ENCODE assay signal across 9 cellular contexts in genomic region chr2:62194558-62195420, GRCh38. TPM values are rescaled to one million over a fixed set of nuclear protein-coding genes. Genes with fewer than 3 reads are reported as not detected.
DNase-seq lines count a peak whose midpoint lies in the region; ATAC-seq, FAIRE-seq and TF ChIP-seq lines count a peak whose summit lies in the region.
"Had no signal": no experiment of that assay in that cellular context is flagged by ENCODE, and none has a peak within 500 bp of the region (broad histone marks: within the 10 kb centered on the region; RNA-seq: fewer than 3 reads in every experiment).

No MANE protein-coding gene starts in this region.

- no peaks in the 10 kb centered on the region for H3K9me2 ChIP-seq in Loucy (replicated peaks; ENCODE audit: low read depth, low read length)

- peak overlapping the region in 4 of 9 donors; percentile 62 to 88 (median 77) for H3K27ac Mint-ChIP-seq in naive thymus-derived CD4-positive, alpha-beta T cell

- H3K9me3 ChIP-seq in Loucy (ENCODE audit: insufficient read depth, low read depth, low read length): no peaks in the 10 kb centered on the region
- no peaks in the 10 kb centered on the region for H3K9me3 ChIP-seq in ectodermal cell (ENCODE audit: control insufficient read depth, low read length)
- no peaks in the 10 kb centered on the region for H3K9me3 ChIP-seq in naive thymus-derived CD4-positive, alpha-beta T cell (ENCODE audit: control insufficient read depth in 2 of 3, low read length in 3 of 3)

- peaks cover 0 to 13% (median 0%) of the 10 kb centered on the region in 5 donors for H3K27me3 Mint-ChIP-seq in naive thymus-derived CD4-positive, alpha-beta T cell

- peaks cover 35% of the 10 kb centered on the region for H3K79me2 ChIP-seq in ACC112 (ENCODE audit: control insufficient read depth, insufficient read depth, low read length, unreplicated experiment)
- H3K79me2 ChIP-seq in Loucy (ENCODE audit: insufficient read depth, low read length): peaks cover 96% of the 10 kb centered on the region

- peaks cover 0 to 2% (median 0%) of the 10 kb centered on the region in 11 donors for H3K9me3 Mint-ChIP-seq in naive thymus-derived CD4-positive, alpha-beta T cell

- H3K9ac ChIP-seq in Loucy (ENCODE audit: low read depth, low read length, poor library complexity, severe bottlenecking): peak overlapping the region; percentile 88

- intact Hi-C loops in naive thymus-derived CD4-positive, alpha-beta T cell (cut with micrococcal nuclease): loop anchor here (1.0 to 10.0 kb wide), 16 partner anchors 38 to 1637 kb away; partner anchors contain the start of genes COMMD1 (in 2 of the 2), CCT4 (in 1 of the 2), EHBP1 (in 1 of the 2) and FAM161A (in 1 of the 2)

- no peak for ATAC-seq in naive thymus-derived CD4-positive, alpha-beta T cell
- ATAC-seq in GM18520 (IDR thresholded peaks at IDR 0.05; ENCODE audit: unreplicated experiment): no peak

- FAIRE-seq in D721Med (lab: Jason Lieb, UNC) (no peak), urothelium cell line (lab: Jason Lieb, UNC) (no peak)

- H3K27ac ChIP-seq in ACC112 (ENCODE audit: low read depth, low read length): no peak overlapping the region
- H3K27ac ChIP-seq in ectodermal cell (ENCODE audit: insufficient read depth, low read depth, low read length, poor library complexity, severe bottlenecking): no peak overlapping the region
- peak overlapping the region; percentile 86 for H3K27ac ChIP-seq in naive thymus-derived CD4-positive, alpha-beta T cell (ENCODE audit: low read depth, low read length)

- H2AFZ ChIP-seq in ACC112 (ENCODE audit: low read length, unreplicated experiment): peak overlapping the region; percentile 97
- no peak overlapping the region for H2AFZ ChIP-seq in Loucy (ENCODE audit: low read length)

- peak overlapping the region; percentile 78 for H3K4me2 ChIP-seq in Loucy (ENCODE audit: low read depth, low read length, poor library complexity, severe bottlenecking)

- peaks cover 33% of the 10 kb centered on the region for H4K20me1 ChIP-seq in Loucy (ENCODE audit: insufficient read depth, low read length, poor library complexity, severe bottlenecking)

- H3K4me3 ChIP-seq in ACC112 (ENCODE audit: low read depth, low read length) (peak overlapping the region; percentile 100), Loucy (ENCODE audit: low read length, poor library complexity, severe bottlenecking) (peak overlapping the region; percentile 86), ectodermal cell (ENCODE audit: insufficient read depth, low read depth, low read length) (peak overlapping the region; percentile 70)
- peak overlapping the region; percentile 98 for H3K4me3 ChIP-seq in naive thymus-derived CD4-positive, alpha-beta T cell (ENCODE audit: low read length)

- CTCF ChIA-PET in naive thymus-derived CD4-positive, alpha-beta T cell (lab: Charles Lee): no interaction called here

- no peak for TF ChIP-seq CTCF in Loucy (conservative IDR thresholded peaks at IDR 0.05; ENCODE audit: low read length)
- no peak for TF ChIP-seq CTCF in D721Med (IDR thresholded peaks at IDR 0.05; ENCODE audit: insufficient read depth, missing control alignments)

- H3K27me3 ChIP-seq in ACC112 (ENCODE audit: insufficient read depth, low read length) (no peaks in the 10 kb centered on the region), Loucy (ENCODE audit: insufficient read depth, low read length, poor library complexity, severe bottlenecking) (peaks cover 18% of the 10 kb centered on the region), ectodermal cell (ENCODE audit: control insufficient read depth, insufficient read depth, low read length, poor library complexity, severe bottlenecking) (no peaks in the 10 kb centered on the region)
- no peaks in the 10 kb centered on the region for H3K27me3 ChIP-seq in naive thymus-derived CD4-positive, alpha-beta T cell (ENCODE audit: control insufficient read depth in 2 of 2, insufficient read depth in 2 of 2, low read length in 2 of 2)

- H3K4me1 ChIP-seq in ACC112 (ENCODE audit: control insufficient read depth, insufficient read depth, low read length, unreplicated experiment): peaks cover 23% of the 10 kb centered on the region
- H3K4me1 ChIP-seq in Loucy (ENCODE audit: insufficient read depth, low read length, poor library complexity, severe bottlenecking): peaks cover 56% of the 10 kb centered on the region
- H3K4me1 ChIP-seq in ectodermal cell (ENCODE audit: control insufficient read depth, insufficient read depth, low read length): peaks cover 4% of the 10 kb centered on the region
- peaks cover 19 to 28% of the 10 kb centered on the region in 2 donors for H3K4me1 ChIP-seq in naive thymus-derived CD4-positive, alpha-beta T cell (ENCODE audit: control insufficient read depth in 2 of 2, insufficient read depth in 2 of 2, low read length in 2 of 2)

- H3F3A ChIP-seq in Loucy (ENCODE audit: low read depth): no peaks in the 10 kb centered on the region

- peak in 1 of 9 donors; percentile 7 for DNase-seq in naive thymus-derived CD4-positive, alpha-beta T cell
- DNase-seq in D721Med (ENCODE audit: insufficient read length, low spot score): no peak
- DNase-seq in urothelium cell line (ENCODE audit: low spot score): no peak
- DNase-seq in NCI-H1092 (lab: John Stamatoyannopoulos, UW): no peak
- DNase-seq: GF-D8 had no signal

- 94% methylated on average over 51 of the region's 51 CpGs for WGBS in ectodermal cell, 2 experiments

- H3K36me3 Mint-ChIP-seq in naive thymus-derived CD4-positive, alpha-beta T cell: peaks cover 0 to 5% (median 0%) of the 10 kb centered on the region in 5 donors

- peak overlapping the region; percentile 63 to 92 (median 78) for H3K4me3 Mint-ChIP-seq in naive thymus-derived CD4-positive, alpha-beta T cell

- H3K36me3 ChIP-seq in ACC112 (ENCODE audit: insufficient read depth, low read length) (no peaks in the 10 kb centered on the region), Loucy (ENCODE audit: insufficient read depth, low read length) (peaks cover 24% of the 10 kb centered on the region; the same call in 1 of the 2 replicates), ectodermal cell (ENCODE audit: control insufficient read depth, insufficient read depth, low read length) (no peaks in the 10 kb centered on the region)
- H3K36me3 ChIP-seq in naive thymus-derived CD4-positive, alpha-beta T cell (ENCODE audit: control insufficient read depth in 2 of 3, insufficient read depth in 3 of 3, low read length in 3 of 3): peaks cover 0 to 10% (median 0%) of the 10 kb centered on the region in 3 experiments

- POLR2A ChIA-PET in naive thymus-derived CD4-positive, alpha-beta T cell (lab: Charles Lee): no interaction called here

- peaks cover 19 to 36% (median 25%) of the 10 kb centered on the region in 7 donors for H3K4me1 Mint-ChIP-seq in naive thymus-derived CD4-positive, alpha-beta T cell

RNA-seq across cellular contexts. Expression of gene B3GNT2, which starts 1.1 kb away (rescaled TPM):
- 49.0 TPM for polyA plus RNA-seq in ectodermal cell (2013, experiment 1 of 4)
- 68.3 TPM for polyA plus RNA-seq in ectodermal cell (2013, experiment 2 of 4)
- 43.1 TPM for polyA plus RNA-seq in ectodermal cell (2013, experiment 3 of 4)
- 45.8 TPM for polyA plus RNA-seq in ectodermal cell (2013, experiment 4 of 4)
- 10 to 100 TPM; 16.9 to 37.0 (median 34.7) TPM for total RNA-seq in naive thymus-derived CD4-positive, alpha-beta T cell
- polyA plus RNA-seq in naive thymus-derived CD4-positive, alpha-beta T cell: 10 to 100 TPM; 16.3 to 20.3 TPM
